19 cellular contexts compared by ENCODE assay signal in the genomic region with DNA sequence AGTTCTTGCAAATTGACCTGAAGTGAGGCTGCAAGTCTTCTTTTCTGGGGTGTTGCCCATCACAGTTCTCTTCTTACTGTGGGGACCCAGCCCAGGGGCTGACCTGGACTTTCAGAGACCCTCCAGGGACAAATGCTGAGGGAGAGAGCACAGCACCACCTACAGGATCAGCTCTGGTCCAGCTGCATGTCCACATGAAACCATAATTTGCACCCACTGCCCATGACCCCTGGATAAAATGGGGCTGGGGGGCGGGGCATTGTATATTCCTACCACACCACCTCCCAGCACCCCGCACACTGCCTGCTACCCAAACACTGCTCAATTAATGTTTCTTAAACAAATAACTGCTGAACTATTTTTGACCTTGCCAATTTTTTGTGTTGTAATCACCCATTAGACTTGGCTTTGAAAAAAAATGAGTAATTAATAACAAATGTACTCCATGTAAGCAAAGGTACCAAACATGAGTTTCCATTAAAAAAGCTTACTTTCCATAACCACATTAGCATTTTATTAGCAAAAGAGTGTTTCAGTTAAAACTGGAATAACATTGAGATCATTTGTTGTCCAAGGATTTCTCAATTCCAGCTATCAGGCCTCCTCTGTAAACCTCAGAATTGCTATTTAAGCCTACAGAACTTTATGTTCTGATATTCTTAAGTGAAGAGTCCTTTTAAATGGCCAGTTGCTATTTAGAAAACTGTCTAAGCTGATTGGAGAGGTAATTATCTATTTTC.
DNase-seq lines count a peak whose midpoint lies in the region; ATAC-seq, FAIRE-seq and TF ChIP-seq lines count a peak whose summit lies in the region.
"Had no signal": no experiment of that assay in that cellular context is flagged by ENCODE, and none has a peak within 500 bp of the region (broad histone marks: within the 10 kb centered on the region; RNA-seq: fewer than 3 reads in every experiment).

No MANE protein-coding gene starts in this region.

- no peak overlapping the region for H2BK12ac ChIP-seq in trophoblast cell (ENCODE audit: low read length)

- no peak overlapping the region for H3K14ac ChIP-seq in trophoblast cell (ENCODE audit: low read length)

- H4K12ac ChIP-seq in trophoblast cell (ENCODE audit: low read depth, low read length), result no peak overlapping the region

- DNase-seq in GM06990 (ENCODE audit: extremely low read depth, insufficient read length) (no peak), WERI-Rb-1 (no peak), foreskin fibroblast (no peak), trophoblast cell (no peak), mucosa of descending colon (no peak), GM12891 (ENCODE audit: insufficient read length, low spot score) (no peak)
- no peak for DNase-seq in activated effector memory CD4-positive, alpha-beta T cell treated with anti-CD3 and anti-CD28 coated beads, Interleukin-2, amount 50 U/mL, for 16 hours
- DNase-seq: activated CD4-positive, alpha-beta T cell treated with anti-CD3 and anti-CD28 coated beads, Interleukin-2, amount 50 U/mL, for 1 hour; activated naive CD4-positive, alpha-beta T cell treated with anti-CD3 and anti-CD28 coated beads, Interleukin-2, amount 10 ng/mL, durations not matched to agents 7 days and 5 days; AML-193; Caco-2; GOT3; hippocampal formation; left colon; NCI-H1092; NCI-H2081 treated with DMSO at 0.1 percent for 48 hours; Peyer's patch had no signal

- H3K27me3 ChIP-seq in GM06990 (replicated peaks; ENCODE audit: control insufficient read depth, insufficient read depth, low read length) (no peaks in the 10 kb centered on the region; the same call in none of the 2 replicates), WERI-Rb-1 (ENCODE audit: insufficient read depth, low read depth, severe bottlenecking) (no peaks in the 10 kb centered on the region), trophoblast cell (ENCODE audit: insufficient read depth, low read length) (no peaks in the 10 kb centered on the region)
- H3K27me3 ChIP-seq: Peyer's patch had no signal

- peaks cover 27% of the 10 kb centered on the region for H3K79me1 ChIP-seq in trophoblast cell (ENCODE audit: low read length)

- peak overlapping the region; percentile 33 for H4K91ac ChIP-seq in trophoblast cell (ENCODE audit: low read depth, low read length)

- ATAC-seq in mucosa of descending colon (no peak), HG03442 (IDR thresholded peaks at IDR 0.05; ENCODE audit: unreplicated experiment) (no peak)
- ATAC-seq: left colon had no signal

- no peak overlapping the region for H3K18ac ChIP-seq in trophoblast cell (ENCODE audit: low read length)

- H3K27ac ChIP-seq in WERI-Rb-1, result no peak overlapping the region
- H3K27ac ChIP-seq in trophoblast cell (ENCODE audit: low read depth, low read length), result peak overlapping the region; percentile 3
- H3K27ac ChIP-seq: Peyer's patch had no signal

- H3K9ac ChIP-seq in trophoblast cell (ENCODE audit: low read length), result no peak overlapping the region

- no CpG with 5 or more reads among the region's 2 CpGs for WGBS in trophoblast cell (ENCODE audit: extremely low coverage, insufficient coverage, insufficient read length)

- no peak for TF ChIP-seq POLR2A in GM12891 (IDR thresholded peaks at IDR 0.05; ENCODE audit: low read depth, low read length)

- H3K4me2 ChIP-seq in trophoblast cell (ENCODE audit: low read length), result no peak overlapping the region

- H3K9me3 ChIP-seq in WERI-Rb-1 (ENCODE audit: severe bottlenecking), result no peaks in the 10 kb centered on the region
- H3K9me3 ChIP-seq in trophoblast cell (ENCODE audit: insufficient read depth, low read depth, low read length), result no peaks in the 10 kb centered on the region
- no peaks in the 10 kb centered on the region for H3K9me3 ChIP-seq in mucosa of descending colon
- H3K9me3 ChIP-seq: Caco-2, Peyer's patch had no signal

- H3K79me2 ChIP-seq in trophoblast cell (ENCODE audit: control insufficient read depth, insufficient read depth, low read length, poor library complexity), result no peaks in the 10 kb centered on the region

- peak; percentile 7 for TF ChIP-seq CTCF in GM06990 (IDR thresholded peaks at IDR 0.05; ENCODE audit: insufficient read depth, low read length, poor library complexity, severe bottlenecking)
- peak; percentile 30 for TF ChIP-seq CTCF in WERI-Rb-1 (IDR thresholded peaks at IDR 0.05; ENCODE audit: low read depth, low read length)
- peak; percentile 21 for TF ChIP-seq CTCF in foreskin fibroblast (IDR thresholded peaks at IDR 0.05; ENCODE audit: low read depth, low read length)
- no peak for TF ChIP-seq CTCF in mucosa of descending colon (IDR thresholded peaks at IDR 0.05)

- intact Hi-C loops in mucosa of descending colon (cut with DNase I, micrococcal nuclease), result no loop called here

- no peak overlapping the region for H2AFZ ChIP-seq in trophoblast cell (ENCODE audit: insufficient read depth, low read length, poor library complexity)

- peak overlapping the region; percentile 3 for H2BK120ac ChIP-seq in trophoblast cell (ENCODE audit: insufficient read depth, low read length, poor library complexity)

- FAIRE-seq in GM12891 (lab: Jason Lieb, UNC), result no peak
- FAIRE-seq: G401.6 had no signal

- H3K23ac ChIP-seq in trophoblast cell (ENCODE audit: low read length), result no peak overlapping the region

- H3K4me3 ChIP-seq in GM06990 (replicated peaks; ENCODE audit: low read depth, low read length) (no peak overlapping the region), WERI-Rb-1 (ENCODE audit: low read depth, low read length) (no peak overlapping the region), foreskin fibroblast (ENCODE audit: low read depth in 1 of 2, low read length in 2 of 2) (no peak overlapping the region), trophoblast cell (ENCODE audit: low read depth, low read length) (no peak overlapping the region), mucosa of descending colon (no peak overlapping the region)
- H3K4me3 ChIP-seq: Peyer's patch had no signal

- H2AK5ac ChIP-seq in trophoblast cell (ENCODE audit: low read length), result no peak overlapping the region

- H4K8ac ChIP-seq in trophoblast cell (ENCODE audit: low read depth, low read length), result no peak overlapping the region

- H2BK5ac ChIP-seq in trophoblast cell (ENCODE audit: low read depth, low read length, poor library complexity), result peak overlapping the region; percentile 8

- H3K36me3 ChIP-seq in GM06990 (ENCODE audit: control insufficient read depth, insufficient read depth, low read length) (no peaks in the 10 kb centered on the region), WERI-Rb-1 (no peaks in the 10 kb centered on the region), trophoblast cell (ENCODE audit: control insufficient read depth in 1 of 2, insufficient read depth in 2 of 2, low read length in 2 of 2) (no peaks in the 10 kb centered on the region), mucosa of descending colon (ENCODE audit: low read depth) (no peaks in the 10 kb centered on the region)
- H3K36me3 ChIP-seq: Peyer's patch had no signal

- H3K4ac ChIP-seq in trophoblast cell (ENCODE audit: low read depth, low read length), result no peak overlapping the region

- peaks cover 18 to 33% of the 10 kb centered on the region in 2 experiments for H3K4me1 ChIP-seq in trophoblast cell (ENCODE audit: control insufficient read depth in 1 of 2, insufficient read depth in 2 of 2, low read length in 2 of 2)
- H3K4me1 ChIP-seq in mucosa of descending colon (ENCODE audit: low read depth), result peaks cover 2% of the 10 kb centered on the region
- H3K4me1 ChIP-seq: Peyer's patch had no signal

TF ChIP-seq in GM12891, 5 proteins besides CTCF, POLR2A, EP300 and RAD21:
- TF ChIP-seq POLR2AphosphoS5 (IDR thresholded peaks at IDR 0.05; ENCODE audit: low read depth, low read length) (no peak), POU2F2 (IDR thresholded peaks at IDR 0.05; ENCODE audit: low read depth, low read length) (no peak), TAF1 (IDR thresholded peaks at IDR 0.05; ENCODE audit: low read depth, low read length) (no peak), PAX5 (IDR thresholded peaks at IDR 0.05; ENCODE audit: insufficient read depth, low read length, severe bottlenecking) (no peak), SPI1 (IDR thresholded peaks at IDR 0.05; ENCODE audit: low read depth, low read length) (no peak)
